In the genomic region with DNA sequence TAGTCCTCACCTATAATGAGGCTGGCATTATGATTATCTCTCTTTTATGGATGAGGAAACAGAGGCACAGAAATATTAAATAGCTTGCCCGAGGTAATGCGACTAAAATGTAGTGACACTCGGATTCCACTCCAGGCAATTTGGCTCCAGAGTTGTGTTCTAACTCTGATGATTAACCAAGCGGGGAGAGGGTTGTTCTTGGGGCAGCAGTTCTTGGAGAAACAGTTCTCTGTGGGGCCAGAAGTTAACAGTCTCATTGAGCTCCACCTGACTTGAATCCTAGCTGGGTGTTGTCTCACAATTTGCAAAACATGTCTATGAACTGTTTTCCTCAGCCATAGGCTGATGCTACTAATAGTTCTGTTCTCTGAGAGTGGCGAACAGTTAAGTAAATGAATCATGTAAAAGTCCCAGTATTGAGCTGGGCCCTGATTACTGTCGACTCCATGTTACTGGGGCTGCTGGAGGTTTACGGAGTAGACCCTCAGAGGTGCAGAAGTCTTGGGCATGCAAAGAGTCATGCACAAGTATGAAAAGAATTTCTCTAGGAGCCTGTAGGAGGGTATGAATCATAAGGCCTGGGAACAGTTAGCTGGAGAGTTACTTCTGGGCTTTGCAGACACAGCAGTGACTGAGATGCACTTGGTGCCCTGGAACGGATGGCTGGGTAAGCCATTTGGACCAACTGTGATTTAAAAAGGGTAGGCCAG, we compare ENCODE assay signal across 18 cellular contexts. TPM values are rescaled to one million over a fixed set of nuclear protein-coding genes. Genes with fewer than 3 reads are reported as not detected.
DNase-seq lines count a peak whose midpoint lies in the region; ATAC-seq, FAIRE-seq and TF ChIP-seq lines count a peak whose summit lies in the region.
"Had no signal": no experiment of that assay in that cellular context is flagged by ENCODE, and none has a peak within 500 bp of the region (broad histone marks: within the 10 kb centered on the region; RNA-seq: fewer than 3 reads in every experiment).

No MANE protein-coding gene starts in this region.

- H3K27ac ChIP-seq in astrocyte (ENCODE audit: low read depth, low read length) (peak overlapping the region; percentile 76), pancreas (no peak overlapping the region), esophagus squamous epithelium (no peak overlapping the region)
- H3K27ac ChIP-seq: SJCRH30, testis, WERI-Rb-1 had no signal

- no peak overlapping the region for H2AFZ ChIP-seq in astrocyte (ENCODE audit: low read depth, low read length)

- H3K9me3 Mint-ChIP-seq in astrocyte (ENCODE audit: unreplicated experiment) = no peaks in the 10 kb centered on the region
- H3K9me3 Mint-ChIP-seq: activated naive CD4-positive, alpha-beta T cell treated with anti-CD3 and anti-CD28 coated beads, Interleukin-2, amount 50 U/mL, for 72 hours; dendritic cell treated with granulocyte-macrophage colony-stimulating factor and Interleukin-4, amounts not matched to agents 40 ng/mL and 50 ng/mL, for 4 days; natural killer cell had no signal

- ATAC-seq in pancreas (no peak), GM21529 (IDR thresholded peaks at IDR 0.05; ENCODE audit: unreplicated experiment) (no peak)
- ATAC-seq: activated naive CD4-positive, alpha-beta T cell treated with anti-CD3 and anti-CD28 coated beads, Interleukin-2, amount 50 U/mL, for 72 hours; natural killer cell had no signal

- 84 to 91% methylated on average over 8 of the region's 8 CpGs for WGBS in pancreas, 2 donors
- 84 to 85% methylated on average over 5 to 8 of the region's 8 CpGs for WGBS in esophagus squamous epithelium, 2 donors

- H3K79me2 ChIP-seq in astrocyte (ENCODE audit: insufficient read depth, low read length) = no peaks in the 10 kb centered on the region

- peak overlapping the region; percentile 34 for H3K4me3 Mint-ChIP-seq in astrocyte (ENCODE audit: unreplicated experiment)
- H3K4me3 Mint-ChIP-seq: dendritic cell treated with granulocyte-macrophage colony-stimulating factor and Interleukin-4, amounts not matched to agents 40 ng/mL and 50 ng/mL, for 4 days; natural killer cell had no signal

- peaks cover 27% of the 10 kb centered on the region for H3K4me1 Mint-ChIP-seq in astrocyte (ENCODE audit: low read depth, unreplicated experiment)
- H3K4me1 Mint-ChIP-seq: natural killer cell had no signal

- DNase-seq in A172 (ENCODE audit: low spot score) (peak; percentile 66), HS-27A (ENCODE audit: low read depth) (peak; percentile 67), astrocyte (ENCODE audit: low read depth) (peak; percentile 93), islet precursor cell (peak; percentile 88), pancreas (no peak), esophagus squamous epithelium (lab: John Stamatoyannopoulos, UW) (no peak)
- no peak for DNase-seq in NK-92 treated with Interleukin-12 subunit alpha and Interleukin-12 subunit beta, amount 100 ng/mL, for 24 hours (lab: John Stamatoyannopoulos, UW)
- DNase-seq: 8988T; natural killer cell; NCI-H1694 treated with DMSO at 0.1 percent for 48 hours; NCI-H526; SJCRH30; stimulated activated CD4-positive, alpha-beta T cell treated with anti-CD3 and anti-CD28 coated beads, Interleukin-12 subunit alpha, Interleukin-12 subunit beta, amount 100 ng/mL, for 4 hours; testis; WERI-Rb-1 had no signal

- H3K4me1 ChIP-seq in astrocyte (ENCODE audit: insufficient read depth, low read length) (peaks cover 11% of the 10 kb centered on the region), pancreas (no peaks in the 10 kb centered on the region), esophagus squamous epithelium (no peaks in the 10 kb centered on the region)
- H3K4me1 ChIP-seq: SJCRH30, testis had no signal

- H3K4me2 ChIP-seq in astrocyte (ENCODE audit: low read length) = peak overlapping the region; percentile 72

- no peaks in the 10 kb centered on the region for H3K36me3 ChIP-seq in astrocyte (ENCODE audit: insufficient read depth, low read length)
- no peaks in the 10 kb centered on the region for H3K36me3 ChIP-seq in pancreas
- no peaks in the 10 kb centered on the region for H3K36me3 ChIP-seq in esophagus squamous epithelium
- H3K36me3 ChIP-seq: SJCRH30, WERI-Rb-1 had no signal

- TF ChIP-seq CTCF in astrocyte (IDR thresholded peaks at IDR 0.05; ENCODE audit: insufficient read depth, low read depth, low read length) (no peak), pancreas (IDR thresholded peaks at IDR 0.05) (no peak), esophagus squamous epithelium (IDR thresholded peaks at IDR 0.05) (no peak)

- TF ChIP-seq POLR2A in esophagus squamous epithelium (IDR thresholded peaks at IDR 0.05) = no peak

- H3K9ac ChIP-seq in astrocyte (ENCODE audit: low read length) = peak overlapping the region; percentile 49

- no peaks in the 10 kb centered on the region for H4K20me1 ChIP-seq in astrocyte (ENCODE audit: insufficient read depth, low read length)

- no peaks in the 10 kb centered on the region for H3K27me3 Mint-ChIP-seq in astrocyte (ENCODE audit: low read depth, unreplicated experiment)
- H3K27me3 Mint-ChIP-seq: dendritic cell treated with granulocyte-macrophage colony-stimulating factor and Interleukin-4, amounts not matched to agents 40 ng/mL and 50 ng/mL, for 4 days had no signal

- H3K36me3 Mint-ChIP-seq in astrocyte (ENCODE audit: low read depth, unreplicated experiment) = no peaks in the 10 kb centered on the region
- H3K36me3 Mint-ChIP-seq: activated naive CD4-positive, alpha-beta T cell treated with anti-CD3 and anti-CD28 coated beads, Interleukin-2, amount 50 U/mL, for 72 hours; natural killer cell had no signal

- FAIRE-seq in astrocyte (lab: Jason Lieb, UNC) (peak; percentile 95), pancreas (lab: Jason Lieb, UNC) (no peak)

- H3K9me3 ChIP-seq in astrocyte (ENCODE audit: insufficient read depth, low read depth, low read length) = no peaks in the 10 kb centered on the region
- H3K9me3 ChIP-seq in pancreas = no peaks in the 10 kb centered on the region
- no peaks in the 10 kb centered on the region for H3K9me3 ChIP-seq in esophagus squamous epithelium
- H3K9me3 ChIP-seq: SJCRH30, testis had no signal

- intact Hi-C loops in pancreas (cut with DNase I) (no loop called here), esophagus squamous epithelium (cut with DNase I) (no loop called here)

- H3K27ac Mint-ChIP-seq in astrocyte (ENCODE audit: unreplicated experiment) = peak overlapping the region; percentile 84
- H3K27ac Mint-ChIP-seq: activated naive CD4-positive, alpha-beta T cell treated with anti-CD3 and anti-CD28 coated beads, Interleukin-2, amount 50 U/mL, for 72 hours; dendritic cell treated with granulocyte-macrophage colony-stimulating factor and Interleukin-4, amounts not matched to agents 40 ng/mL and 50 ng/mL, for 4 days; natural killer cell had no signal

- H3K27me3 ChIP-seq in astrocyte (ENCODE audit: insufficient read depth, low read length) = no peaks in the 10 kb centered on the region
- no peaks in the 10 kb centered on the region for H3K27me3 ChIP-seq in pancreas
- H3K27me3 ChIP-seq in esophagus squamous epithelium = no peaks in the 10 kb centered on the region
- H3K27me3 ChIP-seq: SJCRH30, testis had no signal

- H3K4me3 ChIP-seq in astrocyte (ENCODE audit: insufficient read depth, low read depth, low read length) (peak overlapping the region; percentile 9), pancreas (no peak overlapping the region), esophagus squamous epithelium (no peak overlapping the region)
- H3K4me3 ChIP-seq: SJCRH30, testis had no signal

RNA-seq across cellular contexts. Expression of a gene that starts 15.4 kb away (rescaled TPM):
- 17.7 and 19.2 TPM in 2 replicates for total RNA-seq in A172 (2014; rRNA removed; shearing (Covaris generic))
- total RNA-seq in astrocyte = 38.2 and 45.4 TPM in 2 replicates
- total RNA-seq in pancreas = 10 to 100 TPM in 2 of 6 donors, 1 to 10 TPM in 4; 7.1 to 17.9 (median 8.6) TPM
- polyA plus RNA-seq in pancreas = 1 to 10 TPM; 3.1 to 3.7 TPM
- 10 to 100 TPM; 12.2 to 36.8 (median 24.5) TPM for total RNA-seq in esophagus squamous epithelium

RNA-seq across cellular contexts. Expression of a gene that starts 25.5 kb away (rescaled TPM):
- total RNA-seq in A172 (2014; rRNA removed; shearing (Covaris generic)) = not detected in 2 replicates
- total RNA-seq in astrocyte (not detected in 2 replicates), pancreas (under 1 TPM in 1 of 6 donors, not detected in 5; 0.16 TPM), esophagus squamous epithelium (under 1 TPM in 1 of 4 donors, not detected in 3; 0.53 TPM)
- polyA plus RNA-seq in pancreas = not detected
- total RNA-seq: activated naive CD4-positive, alpha-beta T cell treated with anti-CD3 and anti-CD28 coated beads, Interleukin-2, amount 50 U/mL, for 72 hours; natural killer cell; SJCRH30 had no signal

Comparison
In these comparisons a context has a peak if more than half of its experiments do, and no peak if none do; other contexts are left out.
1. DNase-seq: peak in A172 (single experiment), HS-27A (single experiment), astrocyte (single experiment) and islet precursor cell (single experiment); none in pancreas (0 of 6), NK-92 treated with Interleukin-12 subunit alpha and Interleukin-12 subunit beta, amount 100 ng/mL, for 24 hours (single experiment) and esophagus squamous epithelium (single experiment).